In genomic region chr15:99384992-99385669, GRCh38 we compare ENCODE assay signal across 12 cellular contexts.
DNase-seq lines count a peak whose midpoint lies in the region; ATAC-seq and TF ChIP-seq lines count a peak whose summit lies in the region.
"Had no signal": no experiment of that assay in that cellular context is flagged by ENCODE, and none has a peak within 500 bp of the region (broad histone marks: within the 10 kb centered on the region; RNA-seq: fewer than 3 reads in every experiment).

No MANE protein-coding gene starts in this region.

- H3K4me2 ChIP-seq in PC-9: peak overlapping the region; percentile 25; the same call in 1 of the 2 replicates

- no peak overlapping the region for H3K27ac ChIP-seq in PC-9
- peak overlapping the region in 3 of 4 donors; percentile 8 to 39 (median 14) for H3K27ac ChIP-seq in gastroesophageal sphincter
- H3K27ac ChIP-seq: suprapubic skin had no signal

- peaks cover 15% of the 10 kb centered on the region for H3K4me1 ChIP-seq in PC-9 (replicated peaks; ENCODE audit: insufficient read depth)
- peaks cover 0 to 23% (median 12%) of the 10 kb centered on the region in 3 donors for H3K4me1 ChIP-seq in gastroesophageal sphincter

- peaks cover 5% of the 10 kb centered on the region for H3K36me3 Mint-ChIP-seq in T-helper 17 cell (ENCODE audit: low read depth)

- no peak for DNase-seq in HFF-Myc (ENCODE audit: extremely low read depth, low read depth)
- peak in 1 of 2 experiments; percentile 7 for DNase-seq in PC-9
- DNase-seq in renal cortical epithelial cell (ENCODE audit: low read depth): peak; percentile 41
- no peak for DNase-seq in stimulated activated CD4-positive, alpha-beta T cell treated with anti-CD3 and anti-CD28 coated beads, Interleukin-4, amount 100 ng/mL, for 24 hours
- DNase-seq in T-helper 17 cell: no peak
- no peak for DNase-seq in amniotic stem cell (lab: John Stamatoyannopoulos, UW)
- DNase-seq: activated CD8-positive, alpha-beta memory T cell treated with anti-CD3 and anti-CD28 coated beads, Interleukin-2, amount 50 U/mL, for 4 hours; HCEC 1CT; NCI-H2171 had no signal

- TF ChIP-seq CTCF in HFF-Myc (IDR thresholded peaks at IDR 0.05; ENCODE audit: low read depth, low read length, missing control alignments) (peak; percentile 38), PC-9 (conservative IDR thresholded peaks at IDR 0.05) (no peak), gastroesophageal sphincter (IDR thresholded peaks at IDR 0.05) (peak in 1 of 4 experiments; percentile 9)

- intact Hi-C loops in PC-9 (cut with micrococcal nuclease; ENCODE audit: unreplicated experiment): no loop called here

- H3K27me3 ChIP-seq in PC-9 (ENCODE audit: insufficient read depth, low read depth): no peaks in the 10 kb centered on the region
- H3K27me3 ChIP-seq in gastroesophageal sphincter: no peaks in the 10 kb centered on the region
- H3K27me3 ChIP-seq: suprapubic skin had no signal

- no peaks in the 10 kb centered on the region for H3K9me3 ChIP-seq in PC-9 (ENCODE audit: insufficient read depth, low read depth)
- H3K9me3 ChIP-seq in gastroesophageal sphincter: no peaks in the 10 kb centered on the region
- H3K9me3 ChIP-seq in T-helper 17 cell (ENCODE audit: control insufficient read depth, low read length, poor library complexity, severe bottlenecking): no peaks in the 10 kb centered on the region
- H3K9me3 ChIP-seq: suprapubic skin had no signal

- TF ChIP-seq POLR2A in gastroesophageal sphincter (IDR thresholded peaks at IDR 0.05): no peak

- H3K4me3 Mint-ChIP-seq in T-helper 17 cell: no peak overlapping the region
- H3K4me3 Mint-ChIP-seq: mesothelial cell of epicardium had no signal

- 92 to 100% methylated on average over 3 to 5 of the region's 7 CpGs for WGBS in gastroesophageal sphincter (ENCODE audit: low coverage in 1 of 2), 2 donors

- no peaks in the 10 kb centered on the region for H4K20me1 ChIP-seq in PC-9 (ENCODE audit: insufficient read depth)

- H3K4me3 ChIP-seq in HFF-Myc (replicated peaks; ENCODE audit: low read depth, low read length): no peak overlapping the region
- H3K4me3 ChIP-seq in PC-9: no peak overlapping the region
- H3K4me3 ChIP-seq in gastroesophageal sphincter: no peak overlapping the region
- H3K4me3 ChIP-seq: suprapubic skin had no signal

- H3K79me2 ChIP-seq in PC-9 (ENCODE audit: low read depth): no peaks in the 10 kb centered on the region

- TF ChIP-seq EP300 in gastroesophageal sphincter (IDR thresholded peaks at IDR 0.05): no peak

- H3K27me3 Mint-ChIP-seq in T-helper 17 cell: no peaks in the 10 kb centered on the region

- H3K27ac Mint-ChIP-seq in T-helper 17 cell: no peak overlapping the region

- no peak overlapping the region for H2AFZ ChIP-seq in PC-9

- no TSS peak for BruUV-seq in PC-9 (replicated peaks; lab: Mats Ljungman, UMichigan)

- H3K36me3 ChIP-seq in PC-9 (ENCODE audit: low read depth) (no peaks in the 10 kb centered on the region), gastroesophageal sphincter (no peaks in the 10 kb centered on the region)
- H3K36me3 ChIP-seq: suprapubic skin had no signal

- CTCF ChIA-PET in PC-9 (lab: Charles Lee): interaction anchor here (0.7 to 1.1 kb wide), 2 partner anchors 22 to 113 kb away, joined by 3 to 8 read pairs; no protein-coding TSS in a partner anchor

- peaks cover 4% of the 10 kb centered on the region for H3K4me1 Mint-ChIP-seq in T-helper 17 cell

- H3F3A ChIP-seq in PC-9 (ENCODE audit: insufficient read depth, low read depth): no peaks in the 10 kb centered on the region

- no peak for ATAC-seq in gastroesophageal sphincter
- no peak for ATAC-seq in T-helper 17 cell

- H3K9me2 ChIP-seq in PC-9 (ENCODE audit: insufficient read depth): no peaks in the 10 kb centered on the region

- POLR2A ChIA-PET in PC-9 (lab: Charles Lee; ENCODE audit: unreplicated experiment): no interaction called here
